In the genomic region with DNA sequence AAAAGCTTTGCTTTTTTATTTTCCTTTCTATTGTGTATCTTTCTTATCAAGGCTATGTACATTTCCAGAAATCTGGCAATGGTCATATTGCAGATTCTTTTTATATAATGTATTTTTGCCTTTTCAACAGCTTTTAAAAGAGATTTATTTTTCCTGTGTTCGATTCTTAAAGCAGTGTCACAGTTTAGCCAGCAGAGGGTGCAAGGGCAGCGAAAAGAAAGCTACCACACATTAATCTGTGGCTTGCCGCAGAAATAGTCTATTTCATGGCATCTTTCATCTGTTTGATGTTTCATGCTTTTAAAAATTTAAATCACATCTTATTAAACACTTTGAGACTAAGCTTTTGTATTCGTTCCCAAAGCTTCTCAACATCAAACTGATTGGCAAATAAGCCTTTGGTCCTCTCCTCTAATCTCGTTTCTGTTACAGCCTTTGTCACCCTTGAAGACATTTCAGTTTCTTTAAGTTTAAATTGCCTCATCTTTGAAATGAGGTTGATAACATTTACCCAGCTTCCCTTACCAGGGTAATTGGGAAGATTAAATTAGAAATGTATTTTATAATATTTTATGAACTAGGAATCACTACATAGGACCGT, we compare ENCODE assay signal across 8 cellular contexts.
DNase-seq lines count a peak whose midpoint lies in the region; ATAC-seq and TF ChIP-seq lines count a peak whose summit lies in the region.

No MANE protein-coding gene starts in this region.

- TF ChIP-seq CTCF in A673 (conservative IDR thresholded peaks at IDR 0.05; ENCODE audit: low read depth, low read length) (peak; percentile 90), adrenal gland (IDR thresholded peaks at IDR 0.05) (peak; percentile 59 to 85 (median 62))

- POLR2A ChIA-PET in A673 (lab: Charles Lee; ENCODE audit: low non-redundant PET): interaction anchor here (0.6 kb wide), 2 partner anchors 31 to 83 kb away, joined by 3 read pairs; no protein-coding TSS in a partner anchor

- peaks cover 18% of the 10 kb centered on the region for H3K4me1 ChIP-seq in A673 (ENCODE audit: insufficient read depth, low read length, poor library complexity, severe bottlenecking)
- no peaks in the 10 kb centered on the region for H3K4me1 ChIP-seq in adrenal gland (replicated peaks in 1 of 2)
- H3K4me1 ChIP-seq in aorta (ENCODE audit: control insufficient read depth in 1 of 2, insufficient read depth in 2 of 2, low read length in 2 of 2): no peaks in the 10 kb centered on the region

- WGBS in adrenal gland, 4 donors: 47 to 53% (median 49%) methylated on average over 6 of the region's 6 CpGs
- WGBS in aorta, 2 donors: 41 to 42% methylated on average over 6 of the region's 6 CpGs

- H3K36me3 ChIP-seq in A673 (ENCODE audit: insufficient read depth, low read length, poor library complexity, severe bottlenecking): no peaks in the 10 kb centered on the region
- peaks cover 0 to 13% of the 10 kb centered on the region in 2 donors for H3K36me3 ChIP-seq in adrenal gland (replicated peaks in 1 of 2)
- peaks cover 0 to 4% of the 10 kb centered on the region in 2 donors for H3K36me3 ChIP-seq in aorta (ENCODE audit: control insufficient read depth in 1 of 2, insufficient read depth in 2 of 2, low read length in 1 of 2)

- ATAC-seq in stimulated activated naive CD8-positive, alpha-beta T cell treated with anti-CD3 and anti-CD28 coated beads, Interleukin-15, Interleukin-2, amounts not matched to agents 100 U/mL and 50 U/mL, for 24 hours: no peak
- ATAC-seq in aorta (ENCODE audit: low FRiP score): no peak
- no peak for ATAC-seq in HG03039 (IDR thresholded peaks at IDR 0.05; ENCODE audit: unreplicated experiment)

- H3K9me3 ChIP-seq in A673 (ENCODE audit: low read depth, low read length, poor library complexity, severe bottlenecking) (no peaks in the 10 kb centered on the region), adrenal gland (replicated peaks in 1 of 3) (no peaks in the 10 kb centered on the region), aorta (ENCODE audit: control insufficient read depth, low read length) (no peaks in the 10 kb centered on the region)

- TF ChIP-seq POLR2A in adrenal gland (IDR thresholded peaks at IDR 0.05): no peak

- DNase-seq in A673 (ENCODE audit: low spot score) (peak; percentile 56), G401 (ENCODE audit: low spot score) (peak; percentile 50), NCI-H69 (lab: John Stamatoyannopoulos, UW) (peak; percentile 59), adrenal gland (peak in 2 of 7 donors; percentile 22 to 41), iPS-NIHi7 (ENCODE audit: extremely low spot score) (peak; percentile 41), aorta (no peak)
- DNase-seq in stimulated activated naive CD8-positive, alpha-beta T cell treated with anti-CD3 and anti-CD28 coated beads, Interleukin-15, Interleukin-2, amounts not matched to agents 100 U/mL and 50 U/mL, for 24 hours: peak; percentile 27

- intact Hi-C loops in A673 (cut with micrococcal nuclease; ENCODE audit: unreplicated experiment): no loop called here
- intact Hi-C loops in adrenal gland (cut with DNase I): no loop called here
- intact Hi-C loops in aorta (cut with DNase I): no loop called here

- in situ Hi-C loops in G401 (cut with HindIII; ENCODE audit: low sequenced_read_pairs): no loop called here

- CTCF ChIA-PET in A673 (lab: Charles Lee): no interaction called here

- H3K27me3 ChIP-seq in A673 (replicated peaks; ENCODE audit: insufficient read depth, low read depth, low read length, poor library complexity): no peaks in the 10 kb centered on the region
- H3K27me3 ChIP-seq in adrenal gland: no peaks in the 10 kb centered on the region
- H3K27me3 ChIP-seq in aorta (ENCODE audit: control insufficient read depth in 1 of 2, insufficient read depth in 2 of 2, low read length in 1 of 2): no peaks in the 10 kb centered on the region

- no peak overlapping the region for H3K27ac ChIP-seq in A673 (ENCODE audit: low read depth, low read length, poor library complexity, severe bottlenecking)
- H3K27ac ChIP-seq in adrenal gland: no peak overlapping the region
- H3K27ac ChIP-seq in aorta (ENCODE audit: low read depth in 1 of 2, low read length in 2 of 2): no peak overlapping the region

- BruUV-seq in A673 (replicated peaks; lab: Mats Ljungman, UMichigan): no TSS peak

- no peak overlapping the region for H3K4me3 ChIP-seq in A673 (ENCODE audit: low read depth, low read length, poor library complexity, severe bottlenecking)
- H3K4me3 ChIP-seq in adrenal gland: no peak overlapping the region
- no peak overlapping the region for H3K4me3 ChIP-seq in aorta (ENCODE audit: low read length in 2 of 2)

Comparison
In these comparisons a context has a peak if more than half of its experiments do, and no peak if none do; other contexts are left out.
1. DNase-seq: peak in A673 (single experiment), G401 (single experiment), NCI-H69 (single experiment), iPS-NIHi7 (single experiment) and stimulated activated naive CD8-positive, alpha-beta T cell treated with anti-CD3 and anti-CD28 coated beads, Interleukin-15, Interleukin-2, amounts not matched to agents 100 U/mL and 50 U/mL, for 24 hours (single experiment); none in aorta (0 of 2).